ENCODE assay signal across 24 cellular contexts in the genomic region with DNA sequence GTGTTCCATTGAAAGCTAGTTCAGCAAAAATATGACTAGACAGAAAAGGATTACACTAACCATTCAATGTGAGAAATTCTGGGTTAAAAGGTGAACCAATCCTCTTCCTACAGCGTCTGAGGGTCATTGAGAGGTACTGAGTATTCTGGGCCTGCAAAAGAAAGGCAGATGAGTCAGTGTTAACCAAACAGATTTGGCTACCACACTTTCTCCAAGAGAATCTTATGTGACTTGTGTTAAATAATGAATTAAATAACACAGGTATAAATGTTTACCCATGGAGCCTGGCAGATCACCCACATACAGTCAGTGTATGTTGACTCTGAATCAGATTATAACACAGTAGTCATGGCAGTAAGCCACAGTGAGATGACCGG.
DNase-seq lines count a peak whose midpoint lies in the region; ATAC-seq, FAIRE-seq and TF ChIP-seq lines count a peak whose summit lies in the region.
"Had no signal": no experiment of that assay in that cellular context is flagged by ENCODE, and none has a peak within 500 bp of the region (broad histone marks: within the 10 kb centered on the region; RNA-seq: fewer than 3 reads in every experiment).

No MANE protein-coding gene starts in this region.

- TF ChIP-seq CTCF in A549 (IDR thresholded peaks at IDR 0.05), result no peak

- TF ChIP-seq EP300 in A549 (IDR thresholded peaks at IDR 0.05), result no peak

- no peak for TF ChIP-seq POLR2A in A549 (IDR thresholded peaks at IDR 0.05; ENCODE audit: low read length)

- peaks cover 82% of the 10 kb centered on the region for H3K4me1 Mint-ChIP-seq in activated T-helper 2 cell treated with anti-CD3 and anti-CD28 coated beads, Interferon-gamma antibody, Interleukin-2, Interleukin-4, amounts not matched to agents 10 μg/mL and 5 μg/mL and 100 μg/mL, durations not matched to agents 14 hours and 24 hours and 36 hours (ENCODE audit: low read depth)

- no peaks in the 10 kb centered on the region for H3K9me3 Mint-ChIP-seq in activated T-helper 2 cell treated with anti-CD3 and anti-CD28 coated beads, Interferon-gamma antibody, Interleukin-2, Interleukin-4, amounts not matched to agents 10 μg/mL and 5 μg/mL and 100 μg/mL, durations not matched to agents 14 hours and 24 hours and 36 hours

- peak overlapping the region; percentile 93 for H3K27ac Mint-ChIP-seq in activated T-helper 2 cell treated with anti-CD3 and anti-CD28 coated beads, Interferon-gamma antibody, Interleukin-2, Interleukin-4, amounts not matched to agents 10 μg/mL and 5 μg/mL and 100 μg/mL, durations not matched to agents 14 hours and 24 hours and 36 hours

- H3K36me3 Mint-ChIP-seq in activated T-helper 2 cell treated with anti-CD3 and anti-CD28 coated beads, Interferon-gamma antibody, Interleukin-2, Interleukin-4, amounts not matched to agents 10 μg/mL and 5 μg/mL and 100 μg/mL, durations not matched to agents 14 hours and 24 hours and 36 hours (ENCODE audit: low read depth), result no peaks in the 10 kb centered on the region

- WGBS in A549 (ENCODE audit: missing lambda C conversion rate), result 19% methylated on average over 2 of the region's 2 CpGs

- H3K4me1 ChIP-seq in A549, result peaks cover 58% of the 10 kb centered on the region
- H3K4me1 ChIP-seq: foreskin keratinocyte, HAP-1 had no signal

- ATAC-seq in A549 (peak; percentile 41 to 64; a peak in 4 of 6 replicates), HG02852 (IDR thresholded peaks at IDR 0.05; ENCODE audit: unreplicated experiment) (no peak)
- ATAC-seq: foreskin keratinocyte had no signal

- no peaks in the 10 kb centered on the region for H3K27me3 Mint-ChIP-seq in activated T-helper 2 cell treated with anti-CD3 and anti-CD28 coated beads, Interferon-gamma antibody, Interleukin-2, Interleukin-4, amounts not matched to agents 10 μg/mL and 5 μg/mL and 100 μg/mL, durations not matched to agents 14 hours and 24 hours and 36 hours (ENCODE audit: low read depth)

- POLR2A ChIA-PET in A549 (lab: Yijun Ruan, JAX), result no interaction called here

- no peak overlapping the region for H3K4me3 ChIP-seq in A549
- H3K4me3 ChIP-seq: HAP-1, sigmoid colon, suprapubic skin had no signal

- H3K4me3 Mint-ChIP-seq in activated T-helper 2 cell treated with anti-CD3 and anti-CD28 coated beads, Interferon-gamma antibody, Interleukin-2, Interleukin-4, amounts not matched to agents 10 μg/mL and 5 μg/mL and 100 μg/mL, durations not matched to agents 14 hours and 24 hours and 36 hours (ENCODE audit: low read depth), result no peak overlapping the region

- CTCF ChIA-PET in A549 (lab: Yijun Ruan, JAX), result interaction anchor here (0.9 kb wide), 1 partner anchor 10 kb away, joined by 7 read pairs; no protein-coding TSS in a partner anchor

- TF ChIP-seq RAD21 in A549 (conservative IDR thresholded peaks at IDR 0.05 in 1 of 2, IDR thresholded peaks at IDR 0.05 in 1 of 2), result no peak

- H3K4me2 ChIP-seq in A549, result peak overlapping the region; percentile 47

- H3K27ac ChIP-seq in A549, result peak overlapping the region; percentile 65 to 76
- H3K27ac ChIP-seq: foreskin keratinocyte had no signal

- intact Hi-C loops in activated T-helper 2 cell treated with anti-CD3 and anti-CD28 coated beads, Interferon-gamma antibody, Interleukin-2, Interleukin-4, amounts not matched to agents 10 μg/mL and 5 μg/mL and 100 μg/mL, durations not matched to agents 14 hours and 24 hours and 36 hours (cut with micrococcal nuclease), result loop anchor here (2.0 to 10.0 kb wide), 3 partner anchors 82 to 268 kb away; a partner anchor contains a TSS

- no peak for FAIRE-seq in A549 (lab: Jason Lieb, UNC)
- FAIRE-seq: colon had no signal

- DNase-seq in A549 (ENCODE audit: low read depth in 1 of 2, low spot score in 1 of 2) (peak in 1 of 2 experiments; percentile 60), HCEC 1CT (peak; percentile 45), iris pigment epithelial cell (ENCODE audit: low read depth) (peak; percentile 78), retina (no peak), GM03348 (ENCODE audit: low spot score) (no peak)
- no peak for DNase-seq in activated T-helper 2 cell treated with anti-CD3 and anti-CD28 coated beads, Interferon-gamma antibody, Interleukin-2, Interleukin-4, amounts not matched to agents 10 μg/mL and 5 μg/mL and 100 μg/mL, durations not matched to agents 14 hours and 24 hours and 36 hours (ENCODE audit: low spot score)
- no peak for DNase-seq in activated effector memory CD4-positive, alpha-beta T cell treated with anti-CD3 and anti-CD28 coated beads, Interleukin-2, amount 50 U/mL, for 16 hours
- DNase-seq: activated CD8-positive, alpha-beta memory T cell treated with anti-CD3 and anti-CD28 coated beads, Interleukin-2, amount 50 U/mL, for 4 hours; activated gamma-delta T cell; DMS53; effector CD8-positive, alpha-beta T cell; erythroblast; foreskin keratinocyte; Karpas-422; NCI-H1694; Right ventricle myocardium superior; sigmoid colon; stimulated activated naive CD4-positive, alpha-beta T cell; SW 1271; T-helper 9 cell had no signal

- no peaks in the 10 kb centered on the region for H3K9me3 ChIP-seq in A549
- H3K9me3 ChIP-seq: HAP-1, sigmoid colon, suprapubic skin had no signal

TF ChIP-seq in A549, 52 proteins besides CTCF, POLR2A, EP300 and RAD21:
- TF ChIP-seq, protein P1, sequence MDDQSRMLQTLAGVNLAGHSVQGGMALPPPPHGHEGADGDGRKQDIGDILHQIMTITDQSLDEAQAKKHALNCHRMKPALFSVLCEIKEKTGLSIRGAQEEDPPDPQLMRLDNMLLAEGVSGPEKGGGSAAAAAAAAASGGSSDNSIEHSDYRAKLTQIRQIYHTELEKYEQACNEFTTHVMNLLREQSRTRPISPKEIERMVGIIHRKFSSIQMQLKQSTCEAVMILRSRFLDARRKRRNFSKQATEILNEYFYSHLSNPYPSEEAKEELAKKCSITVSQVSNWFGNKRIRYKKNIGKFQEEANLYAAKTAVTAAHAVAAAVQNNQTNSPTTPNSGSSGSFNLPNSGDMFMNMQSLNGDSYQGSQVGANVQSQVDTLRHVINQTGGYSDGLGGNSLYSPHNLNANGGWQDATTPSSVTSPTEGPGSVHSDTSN (IDR thresholded peaks at IDR 0.05), result no peak
- TF ChIP-seq, protein P2, sequence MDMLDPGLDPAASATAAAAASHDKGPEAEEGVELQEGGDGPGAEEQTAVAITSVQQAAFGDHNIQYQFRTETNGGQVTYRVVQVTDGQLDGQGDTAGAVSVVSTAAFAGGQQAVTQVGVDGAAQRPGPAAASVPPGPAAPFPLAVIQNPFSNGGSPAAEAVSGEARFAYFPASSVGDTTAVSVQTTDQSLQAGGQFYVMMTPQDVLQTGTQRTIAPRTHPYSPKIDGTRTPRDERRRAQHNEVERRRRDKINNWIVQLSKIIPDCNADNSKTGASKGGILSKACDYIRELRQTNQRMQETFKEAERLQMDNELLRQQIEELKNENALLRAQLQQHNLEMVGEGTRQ (IDR thresholded peaks at IDR 0.05), result no peak
- TF ChIP-seq FOSL2 (IDR thresholded peaks at IDR 0.05), result 0 out of 2 replicates have a peak, but pooled peaks have one; percentile 42
- peak; percentile 38; the same call in 1 of the 2 replicates for TF ChIP-seq FOSL2 (CRISPR knock-in tag; IDR thresholded peaks at IDR 0.05)
- TF ChIP-seq ZNF302 (CRISPR knock-in tag; IDR thresholded peaks at IDR 0.05), result no peak
- no peak for TF ChIP-seq HOXB5 (CRISPR knock-in tag; IDR thresholded peaks at IDR 0.05)
- TF ChIP-seq, protein P3, sequence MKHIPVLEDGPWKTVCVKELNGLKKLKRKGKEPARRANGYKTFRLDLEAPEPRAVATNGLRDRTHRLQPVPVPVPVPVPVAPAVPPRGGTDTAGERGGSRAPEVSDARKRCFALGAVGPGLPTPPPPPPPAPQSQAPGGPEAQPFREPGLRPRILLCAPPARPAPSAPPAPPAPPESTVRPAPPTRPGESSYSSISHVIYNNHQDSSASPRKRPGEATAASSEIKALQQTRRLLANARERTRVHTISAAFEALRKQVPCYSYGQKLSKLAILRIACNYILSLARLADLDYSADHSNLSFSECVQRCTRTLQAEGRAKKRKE (CRISPR knock-in tag; IDR thresholded peaks at IDR 0.05; ENCODE audit: low read depth), result no peak
- no peak for TF ChIP-seq POLR2AphosphoS2 (conservative IDR thresholded peaks at IDR 0.05; ENCODE audit: low read length)
- peak; percentile 66 for TF ChIP-seq MAFK (IDR thresholded peaks at IDR 0.05; ENCODE audit: partially characterized antibody)
- peak; percentile 71 for TF ChIP-seq JUNB (IDR thresholded peaks at IDR 0.05)

Comparison
In these comparisons a context has a peak if more than half of its experiments do, and no peak if none do; other contexts are left out.
1. DNase-seq: peak in HCEC 1CT (single experiment) and iris pigment epithelial cell (single experiment); none in activated T-helper 2 cell treated with anti-CD3 and anti-CD28 coated beads, Interferon-gamma antibody, Interleukin-2, Interleukin-4, amounts not matched to agents 10 μg/mL and 5 μg/mL and 100 μg/mL, durations not matched to agents 14 hours and 24 hours and 36 hours (single experiment), activated effector memory CD4-positive, alpha-beta T cell treated with anti-CD3 and anti-CD28 coated beads, Interleukin-2, amount 50 U/mL, for 16 hours (single experiment), retina (single experiment) and GM03348 (single experiment).